In the genomic region with DNA sequence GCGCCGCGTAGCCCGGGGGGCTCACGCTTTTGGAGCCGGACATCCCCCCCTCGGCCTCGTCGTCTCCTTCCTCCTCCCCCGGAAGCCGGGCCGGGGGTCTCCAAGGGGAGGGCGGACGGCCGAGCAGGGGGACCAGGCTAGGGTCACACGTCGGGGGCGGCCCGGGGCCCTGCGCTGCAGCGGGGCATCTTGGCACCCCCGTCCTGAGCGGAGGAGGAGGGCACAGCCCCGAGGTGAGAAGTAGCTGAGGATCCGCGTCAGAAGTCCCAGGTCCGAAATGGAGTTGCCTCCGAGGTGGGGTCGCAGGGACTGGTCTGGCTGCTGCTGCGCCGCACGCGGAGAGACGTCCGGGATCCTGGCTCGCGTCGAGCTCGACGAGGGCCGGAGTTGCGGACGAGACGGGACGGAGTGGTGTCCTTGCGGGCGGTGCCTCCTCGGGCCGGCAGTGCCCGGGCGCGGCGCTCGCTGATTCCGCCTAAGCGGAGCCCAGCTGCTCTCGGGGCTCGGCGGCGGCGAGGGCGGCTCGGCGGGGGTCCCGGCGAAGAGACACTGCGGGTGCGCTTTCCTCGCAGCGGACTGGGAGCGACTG, we compare ENCODE assay signal across 9 cellular contexts. TPM values are rescaled to one million over a fixed set of nuclear protein-coding genes. Genes with fewer than 3 reads are reported as not detected.
DNase-seq lines count a peak whose midpoint lies in the region; ATAC-seq, FAIRE-seq and TF ChIP-seq lines count a peak whose summit lies in the region.
"Had no signal": no experiment of that assay in that cellular context is flagged by ENCODE, and none has a peak within 500 bp of the region (broad histone marks: within the 10 kb centered on the region; RNA-seq: fewer than 3 reads in every experiment).

ADCY5 (minus strand) TSS at position 588 of the 589 bp plus-strand sequence; CDS start at position 43, 545 bp downstream.

- WGBS in HepG2 (ENCODE audit: low lambda C conversion rate), result 4% methylated on average over 26 of the region's 71 CpGs

- H3K9ac ChIP-seq in HUES48 (ENCODE audit: low read depth, low read length) (no peak within 1 kb of the TSS), HepG2 (ENCODE audit: insufficient read depth, low read depth, low read length) (no peak within 1 kb of the TSS), subcutaneous abdominal adipose tissue (ENCODE audit: low read length in 5 of 5) (peak within 1 kb of the TSS in 3 of 5 donors; percentile 58 to 83 (median 68))

- H3K27me3 ChIP-seq in AG04450 (ENCODE audit: control insufficient read depth, insufficient read depth, low read length) (peaks cover 57% of the 10 kb centered on the region), HUES48 (ENCODE audit: control insufficient read depth, insufficient read depth, low read length) (peaks cover 54% of the 10 kb centered on the region), HepG2 (ENCODE audit: control insufficient read depth in 1 of 2, insufficient read depth in 2 of 2, low read length in 2 of 2) (peaks cover 0 to 23% of the 10 kb centered on the region in 2 experiments; a peak in 3 of 5 replicates), subcutaneous abdominal adipose tissue (ENCODE audit: control insufficient read depth in 5 of 5, insufficient read depth in 4 of 5, low read length in 5 of 5) (peaks cover 0 to 15% (median 0%) of the 10 kb centered on the region in 5 donors)

- TF ChIP-seq EP300 in HepG2 (IDR thresholded peaks at IDR 0.05; ENCODE audit: low read depth in 2 of 2, low read length in 2 of 2) (no peak), HepG2 (CRISPR knock-in tag; IDR thresholded peaks at IDR 0.05; ENCODE audit: borderline replicate concordance) (no peak)

- H3K4me3 ChIP-seq in AG04450 (ENCODE audit: low read depth, low read length) (peak within 1 kb of the TSS; percentile 59), HUES48 (ENCODE audit: low read depth, low read length) (peak within 1 kb of the TSS; percentile 68), HepG2 (replicated peaks in 1 of 3; ENCODE audit: insufficient read depth in 1 of 3, low read depth in 2 of 3, low read length in 3 of 3) (peak within 1 kb of the TSS; percentile 45 to 73 (median 50); a peak in 5 of 6 replicates), subcutaneous abdominal adipose tissue (ENCODE audit: low read depth in 1 of 5, low read length in 5 of 5) (peak within 1 kb of the TSS in 4 of 5 donors; percentile 56 to 69 (median 64))

- H3K9me3 ChIP-seq in AG04450 (ENCODE audit: control insufficient read depth, insufficient read depth, low read length) (peaks cover 5% of the 10 kb centered on the region; the same call in 1 of the 2 replicates), HUES48 (ENCODE audit: control insufficient read depth, insufficient read depth, low read length) (no peaks in the 10 kb centered on the region), HepG2 (ENCODE audit: low read length) (no peaks in the 10 kb centered on the region), subcutaneous abdominal adipose tissue (ENCODE audit: control insufficient read depth in 5 of 5, low read length in 5 of 5) (no peaks in the 10 kb centered on the region)

- TF ChIP-seq POLR2A in HepG2 (IDR thresholded peaks at IDR 0.05; ENCODE audit: insufficient read depth in 1 of 2, low read depth in 2 of 2, low read length in 2 of 2), result no peak

- CTCF ChIA-PET in AG04450 (lab: Charles Lee) (interaction anchor here (1.3 kb wide), 1 partner anchor 100 kb away, joined by 4 read pairs; no protein-coding TSS in a partner anchor), HepG2 (lab: Yijun Ruan, JAX; ENCODE audit: low intra/inter-chr PET ratio, low total read pairs) (no interaction called here)

- no peaks in the 10 kb centered on the region for H4K20me1 ChIP-seq in HepG2 (ENCODE audit: insufficient read depth, low read length)

- no peaks in the 10 kb centered on the region for H3K36me3 ChIP-seq in HUES48 (ENCODE audit: control insufficient read depth, insufficient read depth, low read length)
- H3K36me3 ChIP-seq in HepG2 (replicated peaks in 1 of 2; ENCODE audit: control insufficient read depth in 1 of 2, insufficient read depth in 2 of 2, low read length in 2 of 2), result no peaks in the 10 kb centered on the region
- H3K36me3 ChIP-seq in subcutaneous abdominal adipose tissue (ENCODE audit: control insufficient read depth in 5 of 5, insufficient read depth in 5 of 5, low read length in 5 of 5), result no peaks in the 10 kb centered on the region

- TF ChIP-seq RAD21 in HepG2 (CRISPR knock-in tag; IDR thresholded peaks at IDR 0.05), result no peak

- H3K27ac ChIP-seq in AG04450 (ENCODE audit: low read depth, low read length) (no peak within 1 kb of the TSS), HUES48 (ENCODE audit: low read depth, low read length) (no peak within 1 kb of the TSS), caudate nucleus (ENCODE audit: low read depth, low read length) (peak within 1 kb of the TSS; percentile 94), HepG2 (ENCODE audit: extremely low read length, insufficient read depth, low read length) (no peak within 1 kb of the TSS), subcutaneous abdominal adipose tissue (ENCODE audit: low read depth, low read length) (no peak within 1 kb of the TSS)

- H3K4me1 ChIP-seq in HUES48 (ENCODE audit: control insufficient read depth, insufficient read depth, low read length) (0 out of 2 replicates have a peak, but pooled peaks cover 3% of the 10 kb centered on the region), HepG2 (ENCODE audit: insufficient read depth, low read length) (peaks cover 20% of the 10 kb centered on the region), subcutaneous abdominal adipose tissue (ENCODE audit: control insufficient read depth in 5 of 5, insufficient read depth in 5 of 5, low read length in 5 of 5) (peaks cover 0 to 58% (median 55%) of the 10 kb centered on the region in 5 donors)

- ATAC-seq in HepG2, result peak; percentile 37

- H3K79me2 ChIP-seq in HepG2 (ENCODE audit: insufficient read depth, low read length), result no peaks in the 10 kb centered on the region

- in situ Hi-C loops in HepG2 (cut with HindIII; ENCODE audit: extremely low pct_ligation_motif_present, low pct_unique_long_range_greater_than_20kb), result no loop called here

- POLR2A ChIA-PET in AG04450 (lab: Yijun Ruan, JAX) (no interaction called here), HepG2 (lab: Yijun Ruan, JAX) (no interaction called here)

- no peak for FAIRE-seq in HepG2 (lab: Jason Lieb, UNC)
- FAIRE-seq: GM18507 had no signal

- intact Hi-C loops in HepG2 (cut with micrococcal nuclease; ENCODE audit: unreplicated experiment), result no loop called here

- peak within 1 kb of the TSS; percentile 73 for H3K4me2 ChIP-seq in HepG2 (ENCODE audit: low read depth, low read length)

- no peak within 1 kb of the TSS for H2AFZ ChIP-seq in HepG2 (ENCODE audit: low read length)

- no TSS peak for BruUV-seq in HepG2 (replicated peaks; lab: Mats Ljungman, UMichigan)

- TF ChIP-seq CTCF in AG04450 (IDR thresholded peaks at IDR 0.05; ENCODE audit: low read depth, low read length), result no peak
- no peak for TF ChIP-seq CTCF in HepG2 (CRISPR knock-in tag; IDR thresholded peaks at IDR 0.05)

- DNase-seq in AG04450 (ENCODE audit: low read depth, low spot score), result no peak
- DNase-seq in caudate nucleus (lab: John Stamatoyannopoulos, UW), result peak in 4 of 61 donors; percentile 46 to 70 (median 54)
- no peak for DNase-seq in HepG2 (ENCODE audit: low spot score)
- no peak for DNase-seq in NCI-H187 (lab: John Stamatoyannopoulos, UW)
- no peak for DNase-seq in UCSD-AML1 (lab: John Stamatoyannopoulos, UW; ENCODE audit: unreplicated experiment)
- DNase-seq in SIG-M5 (lab: John Stamatoyannopoulos, UW), result no peak

RNA-seq across cellular contexts. Expression of gene ADCY5, which starts in this region (rescaled TPM):
- polyA plus RNA-seq in AG04450 (2011; rRNA removed) (0.20 and 0.24 TPM in 2 replicates), HepG2 (2011; rRNA removed) (not detected in 2 replicates)
- 0.46 and 1.00 TPM in 2 replicates for polyA minus RNA-seq in AG04450 (2011; rRNA and poly(A)+ RNA removed)
- total RNA-seq in HepG2 (2016; rRNA removed; fragmentation: Illumina TruSeq; extraction: Trizol), result not detected in 2 replicates
- not detected in 2 replicates for total RNA-seq in HepG2 (2016; cell fraction: cytosol; rRNA removed; fragmentation: Illumina TruSeq; extraction: Trizol; ENCODE audit: low read depth)
- total RNA-seq in HepG2 (2016; cell fraction: insoluble cytoplasmic fraction; rRNA removed; fragmentation: Illumina TruSeq; extraction: Trizol), result not detected in 2 replicates
- not detected in 2 replicates for total RNA-seq in HepG2 (2016; cell fraction: membrane; rRNA removed; fragmentation: Illumina TruSeq; extraction: Trizol)
- not detected in 2 replicates for total RNA-seq in HepG2 (2016; cell fraction: nucleus; rRNA removed; fragmentation: Illumina TruSeq; extraction: Trizol)
- not detected in 2 replicates for polyA plus RNA-seq in HepG2 (2011; cell fraction: cytosol; rRNA removed)
- polyA plus RNA-seq in HepG2 (2011; cell fraction: nucleus; rRNA removed), result 0.12 TPM in 1 of 2 replicates, not detected in the other
- 0.04 and 0.05 TPM in 2 replicates for polyA plus RNA-seq in HepG2 (2012)
- not detected in 2 replicates for polyA plus RNA-seq in HepG2 (2016; cell fraction: cytosol; fragmentation: Illumina TruSeq; extraction: Trizol; ENCODE audit: low read depth)
- 0.17 TPM in 1 of 2 replicates, not detected in the other for polyA plus RNA-seq in HepG2 (2016; cell fraction: insoluble cytoplasmic fraction; fragmentation: Illumina TruSeq; extraction: Trizol; ENCODE audit: low read depth)
- not detected in 2 replicates for polyA plus RNA-seq in HepG2 (2016; cell fraction: membrane; fragmentation: Illumina TruSeq; extraction: Trizol; ENCODE audit: low read depth)
- polyA plus RNA-seq in HepG2 (2016; cell fraction: nucleus; fragmentation: Illumina TruSeq; extraction: Trizol; ENCODE audit: insufficient read depth, low read depth), result not detected in 2 replicates
- 0.82 TPM in 1 of 2 replicates, not detected in the other for polyA minus RNA-seq in HepG2 (2011; rRNA and poly(A)+ RNA removed; ENCODE audit: low replicate concordance)
- not detected in 2 replicates for polyA minus RNA-seq in HepG2 (2011; cell fraction: cytosol; rRNA and poly(A)+ RNA removed)
- polyA minus RNA-seq in HepG2 (2011; cell fraction: nucleus; rRNA and poly(A)+ RNA removed), result not detected in 2 replicates

Comparison
In these comparisons a context has a peak if more than half of its experiments do, and no peak if none do; other contexts are left out.
1. Peak in ATAC-seq, H3K4me3 ChIP-seq and H3K4me2 ChIP-seq in HepG2; RNA of the gene not detected or under 1 TPM.
2. H3K9ac ChIP-seq: peak in subcutaneous abdominal adipose tissue (3 of 5); none in HUES48 (single experiment) and HepG2 (single experiment).
3. Peak in every context shown above with its lines, with median percentiles within 50 percentile points of each other: H3K4me3 ChIP-seq.